ENCODE assay signal across 8 cellular contexts in genomic region chr14:20970647-20970982, GRCh38. TPM values are rescaled to one million over a fixed set of nuclear protein-coding genes. Genes with fewer than 3 reads are reported as not detected.
DNase-seq lines count a peak whose midpoint lies in the region; ATAC-seq and TF ChIP-seq lines count a peak whose summit lies in the region.

No MANE protein-coding gene starts in this region.

- no peaks in the 10 kb centered on the region for H3K9me3 ChIP-seq in T-helper 17 cell (ENCODE audit: control insufficient read depth, low read length, poor library complexity, severe bottlenecking)
- H3K9me3 ChIP-seq in right atrium auricular region: no peaks in the 10 kb centered on the region

- no peak overlapping the region for H3K27ac Mint-ChIP-seq in activated naive CD4-positive, alpha-beta T cell treated with anti-CD3 and anti-CD28 coated beads, Interleukin-2, amount 10 ng/mL, durations not matched to agents 7 days and 5 days
- peak overlapping the region; percentile 84 for H3K27ac Mint-ChIP-seq in T-helper 17 cell

- no peaks in the 10 kb centered on the region for H3K36me3 ChIP-seq in right atrium auricular region

- peaks cover 0 to 10% of the 10 kb centered on the region in 2 donors for H3K4me1 ChIP-seq in right atrium auricular region

- peaks cover 16% of the 10 kb centered on the region for H3K4me1 Mint-ChIP-seq in activated naive CD4-positive, alpha-beta T cell treated with anti-CD3 and anti-CD28 coated beads, Interleukin-2, amount 10 ng/mL, durations not matched to agents 7 days and 5 days
- peaks cover 15% of the 10 kb centered on the region for H3K4me1 Mint-ChIP-seq in T-helper 17 cell

- peak overlapping the region; percentile 71 to 79 for H3K27ac ChIP-seq in right atrium auricular region

- CTCF ChIA-PET in activated naive CD4-positive, alpha-beta T cell treated with anti-CD3 and anti-CD28 coated beads, Interleukin-2, amount 10 ng/mL, durations not matched to agents 7 days and 5 days (lab: Charles Lee): interaction anchor here (0.6 to 3.5 kb wide), 30 partner anchors 8 to 1796 kb away, joined by 3 to 57 read pairs (median 6); partner anchors contain the start of genes OXA1L, RNASE2 and RNASE4

- ATAC-seq in T-helper 17 cell: peak; percentile 2
- ATAC-seq in stimulated activated naive CD8-positive, alpha-beta T cell treated with anti-CD3 and anti-CD28 coated beads, Interleukin-15, Interleukin-2, amounts not matched to agents 100 U/mL and 50 U/mL, for 24 hours: peak; percentile 2

- H3K27me3 Mint-ChIP-seq in activated naive CD4-positive, alpha-beta T cell treated with anti-CD3 and anti-CD28 coated beads, Interleukin-2, amount 10 ng/mL, durations not matched to agents 7 days and 5 days: peaks cover 63% of the 10 kb centered on the region
- H3K27me3 Mint-ChIP-seq in T-helper 17 cell: peaks cover 39% of the 10 kb centered on the region

- TF ChIP-seq CTCF in right atrium auricular region (IDR thresholded peaks at IDR 0.05): no peak

- H3K27me3 ChIP-seq in right atrium auricular region: no peaks in the 10 kb centered on the region

- no peaks in the 10 kb centered on the region for H3K9me3 Mint-ChIP-seq in activated naive CD4-positive, alpha-beta T cell treated with anti-CD3 and anti-CD28 coated beads, Interleukin-2, amount 10 ng/mL, durations not matched to agents 7 days and 5 days

- H3K4me3 Mint-ChIP-seq in activated naive CD4-positive, alpha-beta T cell treated with anti-CD3 and anti-CD28 coated beads, Interleukin-2, amount 10 ng/mL, durations not matched to agents 7 days and 5 days: peak overlapping the region; percentile 84
- H3K4me3 Mint-ChIP-seq in T-helper 17 cell: peak overlapping the region; percentile 90

- no peak for DNase-seq in activated naive CD4-positive, alpha-beta T cell treated with anti-CD3 and anti-CD28 coated beads, Interleukin-2, amount 10 ng/mL, durations not matched to agents 7 days and 5 days
- DNase-seq in activated naive CD4-positive, alpha-beta T cell (lab: John Stamatoyannopoulos, UW): no peak
- DNase-seq in T-helper 17 cell (no peak), right atrium auricular region (ENCODE audit: low spot score) (no peak), NCI-H510A (lab: John Stamatoyannopoulos, UW) (no peak), NCI-H345 (lab: John Stamatoyannopoulos, UW) (no peak), superior temporal gyrus (ENCODE audit: extremely low spot score) (no peak)
- DNase-seq in stimulated activated naive CD8-positive, alpha-beta T cell treated with anti-CD3 and anti-CD28 coated beads, Interleukin-15, Interleukin-2, amounts not matched to agents 100 U/mL and 50 U/mL, for 24 hours: no peak

- H3K36me3 Mint-ChIP-seq in activated naive CD4-positive, alpha-beta T cell treated with anti-CD3 and anti-CD28 coated beads, Interleukin-2, amount 10 ng/mL, durations not matched to agents 7 days and 5 days: no peaks in the 10 kb centered on the region
- H3K36me3 Mint-ChIP-seq in T-helper 17 cell (ENCODE audit: low read depth): peaks cover 4% of the 10 kb centered on the region

- peak overlapping the region; percentile 44 to 69 for H3K4me3 ChIP-seq in right atrium auricular region

RNA-seq across cellular contexts. Expression of gene RNASE2, which starts 15.3 kb away (rescaled TPM):
- total RNA-seq in T-helper 17 cell (1 to 10 TPM in 1 of 2 donors, not detected in 1; 1.2 TPM), right atrium auricular region (1 to 10 TPM; 2.9 to 4.1 TPM)

RNA-seq across cellular contexts. Expression of gene METTL17, which starts 19.2 kb away (rescaled TPM):
- total RNA-seq in T-helper 17 cell (10 to 100 TPM; 76.6 to 91.2 TPM), right atrium auricular region (10 to 100 TPM; 28.9 to 37.8 TPM)

RNA-seq across cellular contexts. Expression of gene SLC39A2, which starts 28.5 kb away (rescaled TPM):
- total RNA-seq in T-helper 17 cell: not detected
- total RNA-seq in right atrium auricular region: not detected

RNA-seq across cellular contexts. Expression of gene NDRG2, which starts 54.2 kb away (rescaled TPM):
- total RNA-seq in T-helper 17 cell: 10 to 100 TPM; 29.8 to 38.2 TPM
- 100 to 1,000 TPM; 335 to 360 TPM for total RNA-seq in right atrium auricular region

RNA-seq across cellular contexts. Expression of gene TPPP2, which starts 59.4 kb away (rescaled TPM):
- total RNA-seq in T-helper 17 cell (not detected), right atrium auricular region (under 1 TPM in 1 of 2 donors, not detected in 1; 0.86 TPM)
